In the genomic region with DNA sequence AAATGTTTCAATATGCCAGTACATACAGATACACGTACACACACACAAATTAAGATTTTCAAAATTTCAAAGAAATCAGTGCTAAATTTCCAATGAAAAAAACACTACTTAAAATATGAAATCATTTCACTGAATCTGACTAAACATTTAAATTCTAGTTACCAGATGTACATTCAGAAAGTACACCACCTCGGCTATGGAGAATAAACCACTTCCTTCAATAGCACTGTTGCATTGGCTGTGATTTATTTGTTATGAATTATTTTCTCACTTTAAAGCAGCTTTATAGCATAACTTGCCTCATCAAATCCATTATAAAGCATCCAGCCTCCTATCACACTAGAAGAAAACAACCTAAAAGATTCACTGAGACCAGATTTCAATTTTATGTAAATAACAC, we compare ENCODE assay signal across 20 cellular contexts. TPM values are rescaled to one million over a fixed set of nuclear protein-coding genes. Genes with fewer than 3 reads are reported as not detected.
A peak's percentile ranks its signal among the peaks of the same experiment; 100 is the strongest.
DNase-seq lines count a peak whose midpoint lies in the region; ATAC-seq, FAIRE-seq and TF ChIP-seq lines count a peak whose summit lies in the region.
"Had no signal": no experiment of that assay in that cellular context is flagged by ENCODE, and none has a peak within 500 bp of the region (broad histone marks: within the 10 kb centered on the region; RNA-seq: fewer than 3 reads in every experiment).

No MANE protein-coding gene starts in this region.

- H3K36me3 Mint-ChIP-seq in activated naive CD8-positive, alpha-beta T cell: peaks cover 9% of the 10 kb centered on the region
- H3K36me3 Mint-ChIP-seq in activated naive CD8-positive, alpha-beta T cell treated with anti-CD3 and anti-CD28 coated beads, Interleukin-2, amount 50 U/mL, for 24 hours (ENCODE audit: low read depth): peaks cover 12% of the 10 kb centered on the region
- H3K36me3 Mint-ChIP-seq in activated naive CD8-positive, alpha-beta T cell treated with anti-CD3 and anti-CD28 coated beads for 36 hours: peaks cover 31% of the 10 kb centered on the region
- H3K36me3 Mint-ChIP-seq in stimulated activated effector memory CD8-positive, alpha-beta T cell treated with anti-CD3 and anti-CD28 coated beads, Interleukin-12 subunit alpha, Interleukin-12 subunit beta, amount 100 ng/mL, for 72 hours: peaks cover 15% of the 10 kb centered on the region

- H3K9me3 Mint-ChIP-seq in activated naive CD8-positive, alpha-beta T cell (ENCODE audit: low read depth): no peaks in the 10 kb centered on the region
- H3K9me3 Mint-ChIP-seq in activated naive CD8-positive, alpha-beta T cell treated with anti-CD3 and anti-CD28 coated beads, Interleukin-2, amount 50 U/mL, for 24 hours: no peaks in the 10 kb centered on the region
- H3K9me3 Mint-ChIP-seq in activated naive CD8-positive, alpha-beta T cell treated with anti-CD3 and anti-CD28 coated beads for 36 hours: no peaks in the 10 kb centered on the region
- no peaks in the 10 kb centered on the region for H3K9me3 Mint-ChIP-seq in stimulated activated effector memory CD8-positive, alpha-beta T cell treated with anti-CD3 and anti-CD28 coated beads, Interleukin-12 subunit alpha, Interleukin-12 subunit beta, amount 100 ng/mL, for 72 hours
- H3K9me3 Mint-ChIP-seq: GM23338, H9 had no signal

- H3K4me1 Mint-ChIP-seq in activated naive CD8-positive, alpha-beta T cell (ENCODE audit: low read depth): peaks cover 85% of the 10 kb centered on the region
- peaks cover 78% of the 10 kb centered on the region for H3K4me1 Mint-ChIP-seq in activated naive CD8-positive, alpha-beta T cell treated with anti-CD3 and anti-CD28 coated beads, Interleukin-2, amount 50 U/mL, for 24 hours
- H3K4me1 Mint-ChIP-seq in activated naive CD8-positive, alpha-beta T cell treated with anti-CD3 and anti-CD28 coated beads for 36 hours: peaks cover 74% of the 10 kb centered on the region
- H3K4me1 Mint-ChIP-seq in stimulated activated effector memory CD8-positive, alpha-beta T cell treated with anti-CD3 and anti-CD28 coated beads, Interleukin-12 subunit alpha, Interleukin-12 subunit beta, amount 100 ng/mL, for 72 hours: peaks cover 33% of the 10 kb centered on the region

- peak; percentile 53 for FAIRE-seq in D721Med (lab: Jason Lieb, UNC)
- FAIRE-seq: A549 had no signal

- H3K27ac Mint-ChIP-seq in activated naive CD8-positive, alpha-beta T cell: peak overlapping the region; percentile 78
- H3K27ac Mint-ChIP-seq in activated naive CD8-positive, alpha-beta T cell treated with anti-CD3 and anti-CD28 coated beads, Interleukin-2, amount 50 U/mL, for 24 hours: no peak overlapping the region
- peak overlapping the region; percentile 25 for H3K27ac Mint-ChIP-seq in activated naive CD8-positive, alpha-beta T cell treated with anti-CD3 and anti-CD28 coated beads for 36 hours
- no peak overlapping the region for H3K27ac Mint-ChIP-seq in stimulated activated effector memory CD8-positive, alpha-beta T cell treated with anti-CD3 and anti-CD28 coated beads, Interleukin-12 subunit alpha, Interleukin-12 subunit beta, amount 100 ng/mL, for 72 hours
- H3K27ac Mint-ChIP-seq: GM23338 had no signal

- no peak for DNase-seq in activated naive CD8-positive, alpha-beta T cell treated with anti-CD3 and anti-CD28 coated beads, Interleukin-2, amount 50 U/mL, for 24 hours
- no peak for DNase-seq in D721Med (ENCODE audit: insufficient read length, low spot score)
- no peak for DNase-seq in activated naive CD8-positive, alpha-beta T cell treated with anti-CD3 and anti-CD28 coated beads for 36 hours
- DNase-seq in stimulated activated effector memory CD8-positive, alpha-beta T cell treated with anti-CD3 and anti-CD28 coated beads, Interleukin-12 subunit alpha, Interleukin-12 subunit beta, amount 100 ng/mL, for 72 hours (ENCODE audit: low spot score in 2 of 2): no peak
- no peak for DNase-seq in retina
- no peak for DNase-seq in GM19238 (ENCODE audit: insufficient read length, low spot score)
- DNase-seq: C1 segment of cervical spinal cord; DMS53; H9; MM.1S; NCI-H2029; NCI-H446 treated with DMSO at 0.1 percent for 48 hours; NCI-H526; NCI-H82; NK-92 treated with Interleukin-12 subunit alpha and Interleukin-12 subunit beta, amount 100 ng/mL, for 24 hours; PC-3; SK-N-SH had no signal

- peak overlapping the region; percentile 64 for H3K4me3 Mint-ChIP-seq in activated naive CD8-positive, alpha-beta T cell
- no peak overlapping the region for H3K4me3 Mint-ChIP-seq in activated naive CD8-positive, alpha-beta T cell treated with anti-CD3 and anti-CD28 coated beads, Interleukin-2, amount 50 U/mL, for 24 hours
- no peak overlapping the region for H3K4me3 Mint-ChIP-seq in activated naive CD8-positive, alpha-beta T cell treated with anti-CD3 and anti-CD28 coated beads for 36 hours
- H3K4me3 Mint-ChIP-seq in stimulated activated effector memory CD8-positive, alpha-beta T cell treated with anti-CD3 and anti-CD28 coated beads, Interleukin-12 subunit alpha, Interleukin-12 subunit beta, amount 100 ng/mL, for 72 hours: no peak overlapping the region
- H3K4me3 Mint-ChIP-seq: GM23338, H9 had no signal

- no peak for ATAC-seq in activated naive CD8-positive, alpha-beta T cell treated with anti-CD3 and anti-CD28 coated beads, Interleukin-2, amount 50 U/mL, for 24 hours
- ATAC-seq in stimulated activated effector memory CD8-positive, alpha-beta T cell treated with anti-CD3 and anti-CD28 coated beads, Interleukin-12 subunit alpha, Interleukin-12 subunit beta, amount 100 ng/mL, for 72 hours: peak; percentile 33
- ATAC-seq: A549, GM23338, PC-3 had no signal

- TF ChIP-seq CTCF in D721Med (IDR thresholded peaks at IDR 0.05; ENCODE audit: insufficient read depth, missing control alignments): no peak

- no peaks in the 10 kb centered on the region for H3K27me3 Mint-ChIP-seq in activated naive CD8-positive, alpha-beta T cell
- no peaks in the 10 kb centered on the region for H3K27me3 Mint-ChIP-seq in activated naive CD8-positive, alpha-beta T cell treated with anti-CD3 and anti-CD28 coated beads, Interleukin-2, amount 50 U/mL, for 24 hours
- H3K27me3 Mint-ChIP-seq in activated naive CD8-positive, alpha-beta T cell treated with anti-CD3 and anti-CD28 coated beads for 36 hours: no peaks in the 10 kb centered on the region

RNA-seq across cellular contexts. Expression of a gene that starts 36.6 kb away (rescaled TPM):
- total RNA-seq in activated naive CD8-positive, alpha-beta T cell treated with anti-CD3 and anti-CD28 coated beads for 36 hours: 100 to 1,000 TPM; 147 to 151 TPM

Comparison
In these comparisons a context has a peak if more than half of its experiments do, and no peak if none do; other contexts are left out.
1. H3K27ac Mint-ChIP-seq: peak in activated naive CD8-positive, alpha-beta T cell (single experiment) and activated naive CD8-positive, alpha-beta T cell treated with anti-CD3 and anti-CD28 coated beads for 36 hours (single experiment); none in activated naive CD8-positive, alpha-beta T cell treated with anti-CD3 and anti-CD28 coated beads, Interleukin-2, amount 50 U/mL, for 24 hours (single experiment) and stimulated activated effector memory CD8-positive, alpha-beta T cell treated with anti-CD3 and anti-CD28 coated beads, Interleukin-12 subunit alpha, Interleukin-12 subunit beta, amount 100 ng/mL, for 72 hours (single experiment).